In genomic region chr22:22075382-22076163, GRCh38 we compare ENCODE assay signal across 1 cellular context.
TF ChIP-seq lines count a peak whose summit lies in the region.

No MANE protein-coding gene starts in this region.

TF ChIP-seq in K562, 482 proteins besides CTCF, POLR2A, EP300 and RAD21 (continued from another document):
- no peak for TF ChIP-seq CCNT2 (IDR thresholded peaks at IDR 0.05; ENCODE audit: borderline replicate concordance, extremely low read depth, insufficient read length, low read depth, low read length)
- no peak for TF ChIP-seq PRDM10 (IDR thresholded peaks at IDR 0.05; ENCODE audit: partially characterized antibody)
- TF ChIP-seq HNRNPLL (IDR thresholded peaks at IDR 0.05; ENCODE audit: low read depth, low read length, poor library complexity, severe bottlenecking): no peak
- 0 out of 2 replicates have a peak, but pooled peaks have one; percentile 42 for TF ChIP-seq GMEB1 (CRISPR knock-in tag; IDR thresholded peaks at IDR 0.05)
- TF ChIP-seq JUND (IDR thresholded peaks at IDR 0.05; ENCODE audit: borderline replicate concordance, low read depth, low read length): 0 out of 2 replicates have a peak, but pooled peaks have one; percentile 26
- TF ChIP-seq JUND (tag; IDR thresholded peaks at IDR 0.05; ENCODE audit: borderline replicate concordance, low read depth, low read length): no peak; the same call in 2 of the 3 replicates
- 0 out of 2 replicates have a peak, but pooled peaks have one; percentile 40 for TF ChIP-seq ZNF449 (CRISPR knock-in tag; IDR thresholded peaks at IDR 0.05)
- no peak; the same call in 1 of the 2 replicates for TF ChIP-seq ZNF830 (CRISPR knock-in tag; IDR thresholded peaks at IDR 0.05)
- TF ChIP-seq ZNF583 (CRISPR knock-in tag; IDR thresholded peaks at IDR 0.05): 0 out of 2 replicates have a peak, but pooled peaks have one; percentile 45
- no peak for TF ChIP-seq TEAD4 (IDR thresholded peaks at IDR 0.05; ENCODE audit: low read length)
- peak; percentile 56; the same call in 1 of the 2 replicates for TF ChIP-seq TEAD4 (CRISPR knock-in tag; IDR thresholded peaks at IDR 0.05; ENCODE audit: borderline replicate concordance)
- TF ChIP-seq ZNF263 (CRISPR knock-in tag; IDR thresholded peaks at IDR 0.05; ENCODE audit: borderline replicate concordance): 0 out of 2 replicates have a peak, but pooled peaks have one; percentile 27
- TF ChIP-seq NRF1 (conservative IDR thresholded peaks at IDR 0.05 in 1 of 2, IDR thresholded peaks at IDR 0.05 in 1 of 2): peak in 1 of 2 experiments; percentile 7; a peak in 2 of 4 replicates
- TF ChIP-seq ZNF12 (CRISPR knock-in tag; IDR thresholded peaks at IDR 0.05): 0 out of 2 replicates have a peak, but pooled peaks have one; percentile 30
- TF ChIP-seq TAF7 (tag; IDR thresholded peaks at IDR 0.05): 0 out of 2 replicates have a peak, but pooled peaks have one; percentile 45
- TF ChIP-seq GATA2 (CRISPR knock-in tag; IDR thresholded peaks at IDR 0.05): 0 out of 2 replicates have a peak, but pooled peaks have one; percentile 36
- TF ChIP-seq ESRRB (CRISPR knock-in tag; IDR thresholded peaks at IDR 0.05; ENCODE audit: borderline replicate concordance): 0 out of 2 replicates have a peak, but pooled peaks have one; percentile 47
- TF ChIP-seq ZNF134 (CRISPR knock-in tag; conservative IDR thresholded peaks at IDR 0.05): peak; percentile 56; the same call in 1 of the 2 replicates
- no peak for TF ChIP-seq RBM34 (IDR thresholded peaks at IDR 0.05; ENCODE audit: borderline replicate concordance, insufficient read depth, low read length)
- 0 out of 4 replicates have a peak, but pooled peaks of 1 of the 2 experiments have one; percentile 27 for TF ChIP-seq MAZ (CRISPR knock-in tag; conservative IDR thresholded peaks at IDR 0.05 in 1 of 2, IDR thresholded peaks at IDR 0.05 in 1 of 2)
- TF ChIP-seq ZNF41 (CRISPR knock-in tag; conservative IDR thresholded peaks at IDR 0.05): 0 out of 2 replicates have a peak, but pooled peaks have one; percentile 37
- TF ChIP-seq ATF1 (CRISPR knock-in tag; IDR thresholded peaks at IDR 0.05): peak; percentile 9; the same call in 1 of the 2 replicates
- TF ChIP-seq ATF1 (tag; IDR thresholded peaks at IDR 0.05): no peak
- no peak for TF ChIP-seq TRIM28 (IDR thresholded peaks at IDR 0.05)
- 0 out of 2 replicates have a peak, but pooled peaks have one; percentile 52 for TF ChIP-seq ZBTB43 (CRISPR knock-in tag; IDR thresholded peaks at IDR 0.05)
- 0 out of 2 replicates have a peak, but pooled peaks have one; percentile 33 for TF ChIP-seq ZBTB12 (CRISPR knock-in tag; IDR thresholded peaks at IDR 0.05)
- TF ChIP-seq FOSL1 (tag; conservative IDR thresholded peaks at IDR 0.05): peak; percentile 65
- peak; percentile 17; the same call in 1 of the 2 replicates for TF ChIP-seq NFE2 (IDR thresholded peaks at IDR 0.05; ENCODE audit: low read depth)
- 0 out of 2 replicates have a peak, but pooled peaks have one; percentile 26 for TF ChIP-seq ZNF224 (CRISPR knock-in tag; IDR thresholded peaks at IDR 0.05)
- TF ChIP-seq EGR1 (conservative IDR thresholded peaks at IDR 0.05): no peak
- TF ChIP-seq GTF2B (IDR thresholded peaks at IDR 0.05; ENCODE audit: extremely low read depth, insufficient read length): no peak
- TF ChIP-seq ZNF75A (CRISPR knock-in tag; IDR thresholded peaks at IDR 0.05): 0 out of 2 replicates have a peak, but pooled peaks have one; percentile 47
- TF ChIP-seq CXXC5 (CRISPR knock-in tag; IDR thresholded peaks at IDR 0.05): 0 out of 2 replicates have a peak, but pooled peaks have one; percentile 18
- TF ChIP-seq NR3C1 (CRISPR knock-in tag; IDR thresholded peaks at IDR 0.05): 0 out of 2 replicates have a peak, but pooled peaks have one; percentile 15
- TF ChIP-seq ZBTB9 (CRISPR knock-in tag; IDR thresholded peaks at IDR 0.05): 0 out of 2 replicates have a peak, but pooled peaks have one; percentile 55
